17 cellular contexts compared by ENCODE assay signal in genomic region chr5:9927521-9927997, GRCh38.
DNase-seq lines count a peak whose midpoint lies in the region; ATAC-seq, FAIRE-seq and TF ChIP-seq lines count a peak whose summit lies in the region.
"Had no signal": no experiment of that assay in that cellular context is flagged by ENCODE, and none has a peak within 500 bp of the region (broad histone marks: within the 10 kb centered on the region; RNA-seq: fewer than 3 reads in every experiment).

No MANE protein-coding gene starts in this region.

- no peak for FAIRE-seq in H1 (lab: Jason Lieb, UNC)
- FAIRE-seq: GM19239 had no signal

- H3K4me1 ChIP-seq in BLaER1 treated with 17β-estradiol and CSF1 and Interleukin-3, amounts not matched to agents 10 nM and 100 nM = peaks cover 11 to 28% (median 19%) of the 10 kb centered on the region in 10 experiments; a peak in 18 of 20 replicates
- H3K4me1 ChIP-seq in H1 (replicated peaks in 1 of 4; ENCODE audit: control insufficient read depth in 3 of 4, insufficient read depth in 4 of 4, low read length in 3 of 4) (peaks cover 0 to 8% (median 1%) of the 10 kb centered on the region in 4 experiments; a peak in 4 of 7 replicates), mesodermal cell (ENCODE audit: control insufficient read depth, insufficient read depth, low read length, poor library complexity, severe bottlenecking) (peaks cover 32% of the 10 kb centered on the region)

- peak overlapping the region in 9 of 11 experiments; percentile 5 to 66 (median 43); a peak in 16 of 22 replicates for H3K4me2 ChIP-seq in BLaER1 treated with 17β-estradiol and CSF1 and Interleukin-3, amounts not matched to agents 10 nM and 100 nM
- no peak overlapping the region for H3K4me2 ChIP-seq in H1 (ENCODE audit: insufficient read depth in 1 of 2, low read depth in 2 of 2, low read length in 2 of 2)

- H2BK15ac ChIP-seq in H1 (ENCODE audit: low read length) = no peak overlapping the region

- no peak overlapping the region for H3K4me3 ChIP-seq in BLaER1 treated with 17β-estradiol and CSF1 and Interleukin-3, amounts not matched to agents 10 nM and 100 nM
- H3K4me3 ChIP-seq in H1 (ENCODE audit: extremely low read depth in 1 of 4, insufficient read depth in 2 of 4, low read depth in 3 of 4, low read length in 4 of 4) (no peak overlapping the region), mesodermal cell (ENCODE audit: extremely low read depth, insufficient read depth, low read length, poor library complexity, severe bottlenecking) (no peak overlapping the region)
- H3K4me3 ChIP-seq: dorsolateral prefrontal cortex had no signal

- no peak overlapping the region for H4K5ac ChIP-seq in H1 (ENCODE audit: insufficient read length, low read depth, low read length)

- no peak overlapping the region for H3K18ac ChIP-seq in H1 (ENCODE audit: extremely low read depth, low read length)

- H3K27me3 Mint-ChIP-seq in activated T-helper 1 cell treated with anti-CD3 and anti-CD28 coated beads, Interleukin-12 subunit alpha, Interleukin-12 subunit beta, Interleukin-2, Interleukin-4 antibody, amounts not matched to agents 30 ng/mL and 10 ng/mL and 1 ng/mL, durations not matched to agents 14 hours and 24 hours and 36 hours (ENCODE audit: insufficient read depth) = no peaks in the 10 kb centered on the region

- no peak overlapping the region for H2BK120ac ChIP-seq in H1 (replicated peaks; ENCODE audit: low read depth, low read length)

- DNase-seq in NCI-H226 = peak; percentile 86
- DNase-seq in H1 (ENCODE audit: low read depth in 1 of 2, low spot score in 2 of 2) = no peak
- no peak for DNase-seq in activated T-helper 1 cell treated with anti-CD3 and anti-CD28 coated beads, Interleukin-12 subunit alpha, Interleukin-12 subunit beta, Interleukin-2, Interleukin-4 antibody, amounts not matched to agents 30 ng/mL and 10 ng/mL and 1 ng/mL, durations not matched to agents 14 hours and 24 hours and 36 hours (ENCODE audit: low spot score)
- no peak for DNase-seq in activated CD4-positive, CD25-positive, alpha-beta regulatory T cell (lab: John Stamatoyannopoulos, UW)
- DNase-seq in foreskin melanocyte = no peak
- DNase-seq: activated effector memory CD4-positive, alpha-beta T cell treated with Interleukin-2 at 50 U/mL for 16 hours; AML-193; aorta; dorsolateral prefrontal cortex; NCI-H510A treated with DMSO at 0.1 percent for 48 hours; T-helper 1 cell had no signal

- intact Hi-C loops in activated T-helper 1 cell treated with anti-CD3 and anti-CD28 coated beads, Interleukin-12 subunit alpha, Interleukin-12 subunit beta, Interleukin-2, Interleukin-4 antibody, amounts not matched to agents 30 ng/mL and 10 ng/mL and 1 ng/mL, durations not matched to agents 14 hours and 24 hours and 36 hours (cut with micrococcal nuclease) = no loop called here

- H4K91ac ChIP-seq in H1 (replicated peaks; ENCODE audit: insufficient read length, low read length) = no peak overlapping the region

- 80% methylated on average over 4 of the region's 4 CpGs; no CpG with 5 or more reads in 1 of the 2 experiments for WGBS in H1 (ENCODE audit: extremely low coverage in 1 of 2, insufficient coverage in 1 of 2, insufficient read length in 1 of 2, insufficient replicate concordance in 2 of 2, low coverage in 1 of 2, low lambda C conversion rate in 2 of 2, missing lambda C conversion rate in 1 of 2), 2 experiments
- 67 to 71% methylated on average over 4 of the region's 4 CpGs for WGBS in mesodermal cell (ENCODE audit: insufficient coverage in 2 of 2), 2 experiments

- no peak overlapping the region for H3K27ac ChIP-seq in BLaER1 treated with 17β-estradiol and CSF1 and Interleukin-3, amounts not matched to agents 10 nM and 100 nM
- no peak overlapping the region for H3K27ac ChIP-seq in H1 (ENCODE audit: low read depth, low read length)
- peak overlapping the region; percentile 76 for H3K27ac ChIP-seq in mesodermal cell (ENCODE audit: low read depth, low read length, severe bottlenecking)
- H3K27ac ChIP-seq: dorsolateral prefrontal cortex had no signal

- H2BK12ac ChIP-seq in H1 (ENCODE audit: low read depth, low read length) = no peak overlapping the region

- no peaks in the 10 kb centered on the region for H3K79me2 ChIP-seq in H1 (ENCODE audit: control insufficient read depth in 1 of 2, insufficient read depth in 2 of 2, low read length in 2 of 2)

- TF ChIP-seq EP300 in H1 (IDR thresholded peaks at IDR 0.05; ENCODE audit: borderline replicate concordance in 1 of 2, low read depth in 2 of 2, low read length in 2 of 2) = no peak

- H3K4ac ChIP-seq in H1 (replicated peaks; ENCODE audit: insufficient read length, low read depth, low read length) = no peak overlapping the region

- no peak overlapping the region for H3K4me3 Mint-ChIP-seq in activated T-helper 1 cell treated with anti-CD3 and anti-CD28 coated beads, Interleukin-12 subunit alpha, Interleukin-12 subunit beta, Interleukin-2, Interleukin-4 antibody, amounts not matched to agents 30 ng/mL and 10 ng/mL and 1 ng/mL, durations not matched to agents 14 hours and 24 hours and 36 hours
- H3K4me3 Mint-ChIP-seq: nephron had no signal

- no peak for ATAC-seq in HG02759 (IDR thresholded peaks at IDR 0.05; ENCODE audit: unreplicated experiment)
- ATAC-seq: Panc1 had no signal

- no peak overlapping the region for H3K23ac ChIP-seq in H1 (ENCODE audit: insufficient read length)

- no peak for TF ChIP-seq CTCF in H1 (IDR thresholded peaks at IDR 0.05; ENCODE audit: control extremely low read depth in 1 of 3, insufficient read depth in 1 of 3, low read depth in 1 of 3, low read length in 3 of 3)

- no peak overlapping the region for H3K56ac ChIP-seq in H1 (replicated peaks; ENCODE audit: insufficient read length, low read depth, low read length)

- peaks cover 11 to 34% (median 24%) of the 10 kb centered on the region in 11 experiments for H3K9me3 ChIP-seq in BLaER1 treated with 17β-estradiol and CSF1 and Interleukin-3, amounts not matched to agents 10 nM and 100 nM (replicated peaks in 1 of 11)
- peaks cover 12% of the 10 kb centered on the region in 2 experiments; a peak in 3 of 4 replicates for H3K9me3 ChIP-seq in H1 (ENCODE audit: insufficient read depth in 2 of 2, low read depth in 1 of 2, low read length in 1 of 2)
- H3K9me3 ChIP-seq in mesodermal cell (ENCODE audit: control insufficient read depth, low read length) = peaks cover 14% of the 10 kb centered on the region

- no peak overlapping the region for H3K27ac Mint-ChIP-seq in activated T-helper 1 cell treated with anti-CD3 and anti-CD28 coated beads, Interleukin-12 subunit alpha, Interleukin-12 subunit beta, Interleukin-2, Interleukin-4 antibody, amounts not matched to agents 30 ng/mL and 10 ng/mL and 1 ng/mL, durations not matched to agents 14 hours and 24 hours and 36 hours

- TF ChIP-seq RAD21 in H1 (IDR thresholded peaks at IDR 0.05 in 1 of 2, conservative IDR thresholded peaks at IDR 0.05 in 1 of 2; ENCODE audit: low read depth in 2 of 2, low read length in 2 of 2) = no peak

- POLR2A ChIA-PET in H1 (lab: Charles Lee; ENCODE audit: partially characterized antibody) = no interaction called here

- H2BK20ac ChIP-seq in H1 (ENCODE audit: low read length) = no peak overlapping the region

- H3K27me3 ChIP-seq in BLaER1 treated with 17β-estradiol and CSF1 and Interleukin-3, amounts not matched to agents 10 nM and 100 nM = no peaks in the 10 kb centered on the region
- H3K27me3 ChIP-seq in H1 (replicated peaks in 1 of 4; ENCODE audit: control insufficient read depth in 3 of 4, extremely low read depth in 1 of 4, insufficient read depth in 3 of 4, low read length in 3 of 4) = peaks cover 0 to 1% (median 0%) of the 10 kb centered on the region in 4 experiments; a peak in 2 of 7 replicates
- H3K27me3 ChIP-seq: dorsolateral prefrontal cortex had no signal

- no peaks in the 10 kb centered on the region for H3K36me3 Mint-ChIP-seq in activated T-helper 1 cell treated with anti-CD3 and anti-CD28 coated beads, Interleukin-12 subunit alpha, Interleukin-12 subunit beta, Interleukin-2, Interleukin-4 antibody, amounts not matched to agents 30 ng/mL and 10 ng/mL and 1 ng/mL, durations not matched to agents 14 hours and 24 hours and 36 hours (ENCODE audit: low read depth)

- no peaks in the 10 kb centered on the region for H3K79me1 ChIP-seq in H1 (ENCODE audit: low read depth, low read length)

- H4K20me1 ChIP-seq in BLaER1 treated with 17β-estradiol and CSF1 and Interleukin-3, amounts not matched to agents 10 nM and 100 nM = no peaks in the 10 kb centered on the region
- no peaks in the 10 kb centered on the region for H4K20me1 ChIP-seq in H1 (replicated peaks in 1 of 2; ENCODE audit: control insufficient read depth in 1 of 2, insufficient read depth in 2 of 2, low read length in 2 of 2)

- H3K9me3 Mint-ChIP-seq in activated T-helper 1 cell treated with anti-CD3 and anti-CD28 coated beads, Interleukin-12 subunit alpha, Interleukin-12 subunit beta, Interleukin-2, Interleukin-4 antibody, amounts not matched to agents 30 ng/mL and 10 ng/mL and 1 ng/mL, durations not matched to agents 14 hours and 24 hours and 36 hours = peaks cover 18% of the 10 kb centered on the region

- H4K8ac ChIP-seq in H1 (ENCODE audit: extremely low read depth, insufficient read depth, low read length) = no peak overlapping the region

- no peaks in the 10 kb centered on the region for H3K4me1 Mint-ChIP-seq in activated T-helper 1 cell treated with anti-CD3 and anti-CD28 coated beads, Interleukin-12 subunit alpha, Interleukin-12 subunit beta, Interleukin-2, Interleukin-4 antibody, amounts not matched to agents 30 ng/mL and 10 ng/mL and 1 ng/mL, durations not matched to agents 14 hours and 24 hours and 36 hours (ENCODE audit: low read depth)

- no peak overlapping the region for H3K9ac ChIP-seq in BLaER1 treated with 17β-estradiol and CSF1 and Interleukin-3, amounts not matched to agents 10 nM and 100 nM
- H3K9ac ChIP-seq in H1 (replicated peaks in 1 of 4; ENCODE audit: extremely low read depth in 1 of 4, low read depth in 3 of 4, low read length in 3 of 4) = no peak overlapping the region

- H2AK5ac ChIP-seq in H1 (ENCODE audit: low read depth, low read length) = no peak overlapping the region

- no peaks in the 10 kb centered on the region for H3K23me2 ChIP-seq in H1 (ENCODE audit: low read depth, low read length)

- no peak overlapping the region for H2BK5ac ChIP-seq in H1 (ENCODE audit: low read depth, low read length)

- no peak overlapping the region for H2AFZ ChIP-seq in H1 (ENCODE audit: low read length)

- no peak overlapping the region for H3K14ac ChIP-seq in H1 (ENCODE audit: insufficient read length)

- CTCF ChIA-PET in H1 (lab: Charles Lee; ENCODE audit: partially characterized antibody) = interaction anchor here (0.9 to 2.0 kb wide), 5 partner anchors 29 to 352 kb away, joined by 3 to 8 read pairs (median 4); no protein-coding TSS in a partner anchor

- no peaks in the 10 kb centered on the region for H3K36me3 ChIP-seq in BLaER1 treated with 17β-estradiol and CSF1 and Interleukin-3, amounts not matched to agents 10 nM and 100 nM
- H3K36me3 ChIP-seq in H1 (ENCODE audit: control insufficient read depth in 2 of 4, insufficient read depth in 4 of 4, low read length in 3 of 4) = no peaks in the 10 kb centered on the region; a peak in 1 of 8 replicates
- no peaks in the 10 kb centered on the region for H3K36me3 ChIP-seq in mesodermal cell (ENCODE audit: control insufficient read depth, insufficient read depth, low read length)

- TF ChIP-seq POLR2A in H1 (IDR thresholded peaks at IDR 0.05; ENCODE audit: control extremely low read depth in 1 of 2, low read depth in 2 of 2, low read length in 2 of 2) = no peak

TF ChIP-seq in H1, 55 proteins besides CTCF, POLR2A, EP300 and RAD21 (continues in another document):
- no peak for TF ChIP-seq ASH2L (IDR thresholded peaks at IDR 0.05; ENCODE audit: low read length)

Comparison
In these comparisons a context has a peak if more than half of its experiments do, and no peak if none do; other contexts are left out.
1. H3K4me2 ChIP-seq: peak in BLaER1 treated with 17β-estradiol and CSF1 and Interleukin-3, amounts not matched to agents 10 nM and 100 nM (9 of 11); none in H1 (0 of 2).